8 cellular contexts compared by ENCODE assay signal in the genomic region with DNA sequence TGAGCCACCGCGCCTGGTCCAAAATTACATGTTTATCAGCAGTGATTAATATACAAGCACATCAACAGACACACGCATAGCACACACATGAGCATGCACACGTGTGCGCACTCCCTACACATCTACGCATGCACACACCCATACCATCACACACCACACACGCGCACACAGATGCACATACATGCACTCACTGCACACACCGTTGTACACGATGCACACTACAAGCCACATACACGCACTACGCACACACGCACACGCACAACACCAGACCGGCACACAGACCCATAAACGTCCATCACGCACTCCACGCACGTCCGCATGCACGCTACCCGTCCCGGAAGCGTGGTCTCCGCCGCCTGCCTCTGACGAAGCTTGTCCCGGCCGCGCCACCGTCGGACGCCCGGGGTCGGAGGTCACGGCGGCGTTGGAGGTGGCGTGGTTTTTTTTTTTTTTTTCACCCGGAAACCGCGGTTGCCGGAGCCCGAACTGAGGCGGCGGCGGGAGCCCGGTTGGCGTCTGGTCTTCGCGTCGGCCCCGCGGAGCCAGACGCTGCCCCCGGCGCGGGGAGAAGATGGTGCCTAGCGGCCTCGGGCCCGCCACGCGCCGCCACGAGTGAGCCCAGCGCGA. TPM values are rescaled to one million over a fixed set of nuclear protein-coding genes. Genes with fewer than 3 reads are reported as not detected.
DNase-seq lines count a peak whose midpoint lies in the region; ATAC-seq, FAIRE-seq and TF ChIP-seq lines count a peak whose summit lies in the region.

A gene with protein sequence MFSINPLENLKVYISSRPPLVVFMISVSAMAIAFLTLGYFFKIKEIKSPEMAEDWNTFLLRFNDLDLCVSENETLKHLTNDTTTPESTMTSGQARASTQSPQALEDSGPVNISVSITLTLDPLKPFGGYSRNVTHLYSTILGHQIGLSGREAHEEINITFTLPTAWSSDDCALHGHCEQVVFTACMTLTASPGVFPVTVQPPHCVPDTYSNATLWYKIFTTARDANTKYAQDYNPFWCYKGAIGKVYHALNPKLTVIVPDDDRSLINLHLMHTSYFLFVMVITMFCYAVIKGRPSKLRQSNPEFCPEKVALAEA (plus strand): TSS at position 457 of the 627 bp plus-strand sequence. CDS start 20,641 bp downstream, outside the sequence.

- peaks cover under 1% of the 10 kb centered on the region; the same call in 1 of the 2 replicates for H3K36me3 ChIP-seq in ACC112 (ENCODE audit: insufficient read depth, low read length)
- H3K36me3 ChIP-seq in bronchial epithelial cell (ENCODE audit: control insufficient read depth, insufficient read depth, low read length), result peaks cover 1% of the 10 kb centered on the region
- no peaks in the 10 kb centered on the region for H3K36me3 ChIP-seq in small intestine (ENCODE audit: control insufficient read depth in 2 of 2, insufficient read depth in 2 of 2, low read length in 2 of 2)

- TF ChIP-seq CTCF in WTC11 (IDR thresholded peaks at IDR 0.05), result no peak
- no peak for TF ChIP-seq CTCF in bronchial epithelial cell (IDR thresholded peaks at IDR 0.05; ENCODE audit: insufficient read depth, low read length, severe bottlenecking)

- WGBS in small intestine, 3 donors, result 0 to 1% (median 1%) methylated on average over 50 to 67 of the region's 67 CpGs

- DNase-seq in NCI-H2196 treated with DMSO at 0.1 percent for 48 hours (lab: John Stamatoyannopoulos, UW; ENCODE audit: unreplicated experiment) (peak; percentile 38), WTC11 (ENCODE audit: low spot score) (peak; percentile 66), bronchial epithelial cell (ENCODE audit: low read depth) (peak; percentile 52), iPS-NIHi11 (ENCODE audit: low spot score) (peak; percentile 85), small intestine (peak; percentile 90)

- peak within 1 kb of the TSS; percentile 97 for H3K4me3 Mint-ChIP-seq in WTC11

- FAIRE-seq in bronchial epithelial cell (lab: Jason Lieb, UNC) (no peak), small intestine (lab: Jason Lieb, UNC) (no peak)

- H3K27ac ChIP-seq in ACC112 (ENCODE audit: low read depth, low read length) (peak within 1 kb of the TSS; percentile 66), small intestine (ENCODE audit: low read depth in 1 of 2, low read length in 1 of 2) (peak within 1 kb of the TSS; percentile 79 to 94)

- H3K27me3 Mint-ChIP-seq in WTC11 (ENCODE audit: low read depth), result no peaks in the 10 kb centered on the region; the same call in 1 of the 2 replicates

- ATAC-seq in GM18867 (IDR thresholded peaks at IDR 0.05; ENCODE audit: unreplicated experiment) (peak; percentile 86), HG03103 (IDR thresholded peaks at IDR 0.05; ENCODE audit: low read depth, unreplicated experiment) (peak; percentile 79), WTC11 (peak; percentile 68)

- POLR2A ChIA-PET in WTC11 (lab: Charles Lee), result interaction anchor here (0.6 to 1.6 kb wide), 4 partner anchors 16 to 717 kb away, joined by 3 to 8 read pairs (median 4); no protein-coding TSS in a partner anchor

- H2AFZ ChIP-seq in ACC112 (ENCODE audit: low read length, unreplicated experiment), result peak within 1 kb of the TSS; percentile 52

- H3K79me2 ChIP-seq in ACC112 (ENCODE audit: control insufficient read depth, insufficient read depth, low read length, unreplicated experiment), result peaks cover 46% of the 10 kb centered on the region

- H3K9me3 Mint-ChIP-seq in WTC11, result no peaks in the 10 kb centered on the region

- peaks cover 13% of the 10 kb centered on the region for H3K4me1 Mint-ChIP-seq in WTC11

- H3K27me3 ChIP-seq in ACC112 (ENCODE audit: insufficient read depth, low read length), result no peaks in the 10 kb centered on the region
- H3K27me3 ChIP-seq in bronchial epithelial cell (ENCODE audit: control insufficient read depth, insufficient read depth, low read length), result no peaks in the 10 kb centered on the region
- H3K27me3 ChIP-seq in small intestine (ENCODE audit: control insufficient read depth in 2 of 2, insufficient read depth in 2 of 2, low read length in 2 of 2), result no peaks in the 10 kb centered on the region

- CTCF ChIA-PET in WTC11 (lab: Charles Lee), result interaction anchor here (0.7 to 1.0 kb wide), 3 partner anchors 15 to 74 kb away, joined by 3 to 15 read pairs (median 4); no protein-coding TSS in a partner anchor

- H3K4me1 ChIP-seq in ACC112 (ENCODE audit: control insufficient read depth, insufficient read depth, low read length, unreplicated experiment) (peaks cover 7% of the 10 kb centered on the region), small intestine (ENCODE audit: control insufficient read depth in 2 of 2, insufficient read depth in 1 of 2, low read depth in 1 of 2, low read length in 1 of 2) (peaks cover 5% of the 10 kb centered on the region in 2 donors)

- peaks cover 3% of the 10 kb centered on the region; the same call in 1 of the 2 replicates for H3K36me3 Mint-ChIP-seq in WTC11

- H3K27ac Mint-ChIP-seq in WTC11, result peak within 1 kb of the TSS; percentile 99

- peak within 1 kb of the TSS; percentile 91 for H3K4me3 ChIP-seq in ACC112 (ENCODE audit: low read depth, low read length)
- H3K4me3 ChIP-seq in bronchial epithelial cell (ENCODE audit: low read depth, low read length), result peak within 1 kb of the TSS; percentile 54
- H3K4me3 ChIP-seq in small intestine (ENCODE audit: low read depth in 1 of 2, low read length in 2 of 2), result peak within 1 kb of the TSS; percentile 86 to 96

- H3K9me3 ChIP-seq in small intestine (ENCODE audit: control insufficient read depth, low read depth), result no peaks in the 10 kb centered on the region

TF ChIP-seq in WTC11, 78 proteins besides CTCF, POLR2A, EP300 and RAD21 (continues in another document):
- TF ChIP-seq ZNF281 (CRISPR knock-in tag; IDR thresholded peaks at IDR 0.05) (0 out of 2 replicates have a peak, but pooled peaks have one; percentile 46), E2F1 (CRISPR knock-in tag; IDR thresholded peaks at IDR 0.05) (no peak), CREM (CRISPR knock-in tag; IDR thresholded peaks at IDR 0.05) (peak; percentile 66; the same call in 1 of the 2 replicates), ETV6 (CRISPR knock-in tag; IDR thresholded peaks at IDR 0.05) (no peak), MYBL2 (CRISPR knock-in tag; IDR thresholded peaks at IDR 0.05) (0 out of 2 replicates have a peak, but pooled peaks have one; percentile 77)
- TF ChIP-seq, protein P1, sequence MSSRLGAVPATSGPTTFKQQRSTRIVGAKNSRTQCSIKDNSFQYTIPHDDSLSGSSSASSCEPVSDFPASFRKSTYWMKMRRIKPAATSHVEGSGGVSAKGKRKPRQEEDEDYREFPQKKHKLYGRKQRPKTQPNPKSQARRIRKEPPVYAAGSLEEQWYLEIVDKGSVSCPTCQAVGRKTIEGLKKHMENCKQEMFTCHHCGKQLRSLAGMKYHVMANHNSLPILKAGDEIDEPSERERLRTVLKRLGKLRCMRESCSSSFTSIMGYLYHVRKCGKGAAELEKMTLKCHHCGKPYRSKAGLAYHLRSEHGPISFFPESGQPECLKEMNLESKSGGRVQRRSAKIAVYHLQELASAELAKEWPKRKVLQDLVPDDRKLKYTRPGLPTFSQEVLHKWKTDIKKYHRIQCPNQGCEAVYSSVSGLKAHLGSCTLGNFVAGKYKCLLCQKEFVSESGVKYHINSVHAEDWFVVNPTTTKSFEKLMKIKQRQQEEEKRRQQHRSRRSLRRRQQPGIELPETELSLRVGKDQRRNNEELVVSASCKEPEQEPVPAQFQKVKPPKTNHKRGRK (CRISPR knock-in tag; IDR thresholded peaks at IDR 0.05; ENCODE audit: borderline replicate concordance), result no peak
- TF ChIP-seq, protein P2, sequence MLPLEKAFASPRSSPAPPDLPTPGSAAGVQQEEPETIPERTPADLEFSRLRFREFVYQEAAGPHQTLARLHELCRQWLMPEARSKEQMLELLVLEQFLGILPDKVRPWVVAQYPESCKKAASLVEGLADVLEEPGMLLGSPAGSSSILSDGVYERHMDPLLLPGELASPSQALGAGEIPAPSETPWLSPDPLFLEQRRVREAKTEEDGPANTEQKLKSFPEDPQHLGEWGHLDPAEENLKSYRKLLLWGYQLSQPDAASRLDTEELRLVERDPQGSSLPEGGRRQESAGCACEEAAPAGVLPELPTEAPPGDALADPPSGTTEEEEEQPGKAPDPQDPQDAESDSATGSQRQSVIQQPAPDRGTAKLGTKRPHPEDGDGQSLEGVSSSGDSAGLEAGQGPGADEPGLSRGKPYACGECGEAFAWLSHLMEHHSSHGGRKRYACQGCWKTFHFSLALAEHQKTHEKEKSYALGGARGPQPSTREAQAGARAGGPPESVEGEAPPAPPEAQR (CRISPR knock-in tag; IDR thresholded peaks at IDR 0.05), result no peak

RNA-seq across cellular contexts. Expression of the gene that starts here (rescaled TPM):
- total RNA-seq in WTC11 (2021), result 56.9 to 60.4 TPM (median 59.1 TPM) in 3 replicates
- 45.3 and 51.3 TPM in 2 replicates for total RNA-seq in bronchial epithelial cell
- 10 to 100 TPM; 16.3 to 49.7 (median 24.9) TPM for polyA plus RNA-seq in small intestine

Comparison
In these comparisons a context has a peak if more than half of its experiments do, and no peak if none do; other contexts are left out.
1. Peak in every context shown above with its lines: DNase-seq, ATAC-seq, H3K4me3 ChIP-seq and H3K27ac ChIP-seq.
2. DNase-seq: peak in every context shown above with its lines; median percentile 90 in small intestine; 85 in iPS-NIHi11; 66 in WTC11; 52 in bronchial epithelial cell; 38 in NCI-H2196 treated with DMSO at 0.1 percent for 48 hours.